31 cellular contexts compared by ENCODE assay signal in the genomic region with DNA sequence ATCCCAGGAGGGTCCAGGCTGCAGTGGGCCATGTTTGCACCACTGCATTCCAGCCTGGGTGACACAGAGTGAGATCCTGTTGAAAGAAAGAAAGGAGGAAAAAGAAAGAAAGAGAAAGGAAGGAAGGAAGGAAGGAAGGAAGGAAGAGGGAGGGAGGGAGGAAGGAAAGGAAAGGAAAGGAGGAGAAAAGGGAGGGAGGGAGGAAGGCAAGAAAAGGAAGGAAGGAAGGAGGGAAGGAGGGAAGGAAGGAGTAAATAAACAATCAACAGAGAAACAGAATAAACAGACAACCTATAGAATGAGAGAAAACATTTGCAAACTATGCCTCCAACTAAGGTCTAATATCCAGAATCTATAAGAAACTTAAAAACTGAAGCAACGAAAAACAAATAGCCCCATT. TPM values are rescaled to one million over a fixed set of nuclear protein-coding genes. Genes with fewer than 3 reads are reported as not detected.
DNase-seq lines count a peak whose midpoint lies in the region; ATAC-seq, FAIRE-seq and TF ChIP-seq lines count a peak whose summit lies in the region.
"Had no signal": no experiment of that assay in that cellular context is flagged by ENCODE, and none has a peak within 500 bp of the region (broad histone marks: within the 10 kb centered on the region; RNA-seq: fewer than 3 reads in every experiment).

No MANE protein-coding gene starts in this region.

- no peak overlapping the region for H3K4me3 ChIP-seq in HepG2 (replicated peaks in 1 of 3; ENCODE audit: insufficient read depth in 1 of 3, low read depth in 2 of 3, low read length in 3 of 3)
- H3K4me3 ChIP-seq in right lobe of liver: no peak overlapping the region
- no peak overlapping the region for H3K4me3 ChIP-seq in HEK293 (ENCODE audit: low read depth, low read length)
- H3K4me3 ChIP-seq: A549; BLaER1; BLaER1 treated with 17β-estradiol and CSF1 and Interleukin-3, amounts not matched to agents 10 nM and 100 nM had no signal

- no peaks in the 10 kb centered on the region for H3K4me1 ChIP-seq in HepG2 (ENCODE audit: insufficient read depth, low read length)
- no peaks in the 10 kb centered on the region for H3K4me1 ChIP-seq in right lobe of liver
- H3K4me1 ChIP-seq in HEK293 (ENCODE audit: control insufficient read depth, insufficient read depth, low read length): no peaks in the 10 kb centered on the region
- H3K4me1 ChIP-seq: A549; BE2C; BLaER1; BLaER1 treated with 17β-estradiol and CSF1 and Interleukin-3, amounts not matched to agents 10 nM and 100 nM; Caco-2 had no signal

- H3K9me3 ChIP-seq in HepG2 (ENCODE audit: low read length): no peaks in the 10 kb centered on the region
- no peaks in the 10 kb centered on the region for H3K9me3 ChIP-seq in right lobe of liver
- H3K9me3 ChIP-seq in HEK293 (ENCODE audit: control insufficient read depth, insufficient read depth, low read depth, low read length): no peaks in the 10 kb centered on the region
- H3K9me3 ChIP-seq: A549; BE2C; BLaER1; BLaER1 treated with 17β-estradiol and CSF1 and Interleukin-3, amounts not matched to agents 10 nM and 100 nM; Caco-2 had no signal

- no peak overlapping the region for H3K9ac ChIP-seq in HepG2 (ENCODE audit: insufficient read depth, low read depth, low read length)
- H3K9ac ChIP-seq: BLaER1; BLaER1 treated with 17β-estradiol and CSF1 and Interleukin-3, amounts not matched to agents 10 nM and 100 nM had no signal

- no peak overlapping the region for H3K4me2 ChIP-seq in HepG2 (ENCODE audit: low read depth, low read length)
- H3K4me2 ChIP-seq: A549; BLaER1; BLaER1 treated with 17β-estradiol and CSF1 and Interleukin-3, amounts not matched to agents 10 nM and 100 nM had no signal

- POLR2A ChIA-PET in HepG2 (lab: Yijun Ruan, JAX) (no interaction called here), HEK293 (lab: Yijun Ruan, JAX) (no interaction called here)

- H3K36me3 ChIP-seq in HepG2 (replicated peaks in 1 of 2; ENCODE audit: control insufficient read depth in 1 of 2, insufficient read depth in 2 of 2, low read length in 2 of 2) (no peaks in the 10 kb centered on the region), right lobe of liver (no peaks in the 10 kb centered on the region), HEK293 (ENCODE audit: control insufficient read depth in 2 of 2, insufficient read depth in 1 of 2, low read length in 2 of 2) (no peaks in the 10 kb centered on the region)
- H3K36me3 ChIP-seq: BE2C; BLaER1; BLaER1 treated with 17β-estradiol and CSF1 and Interleukin-3, amounts not matched to agents 10 nM and 100 nM had no signal

- no peak overlapping the region for H3K27ac ChIP-seq in HepG2 (ENCODE audit: extremely low read length, insufficient read depth, low read length)
- no peak overlapping the region for H3K27ac ChIP-seq in right lobe of liver
- no peak overlapping the region for H3K27ac ChIP-seq in HEK293 (ENCODE audit: extremely low read depth, low read depth, low read length)
- H3K27ac ChIP-seq: 22Rv1; A549; BLaER1; BLaER1 treated with 17β-estradiol and CSF1 and Interleukin-3, amounts not matched to agents 10 nM and 100 nM; C4-2B had no signal

- no peak for TF ChIP-seq RAD21 in HepG2 (CRISPR knock-in tag; IDR thresholded peaks at IDR 0.05)

- no peaks in the 10 kb centered on the region for H4K20me1 ChIP-seq in HepG2 (ENCODE audit: insufficient read depth, low read length)
- H4K20me1 ChIP-seq: BLaER1; BLaER1 treated with 17β-estradiol and CSF1 and Interleukin-3, amounts not matched to agents 10 nM and 100 nM had no signal

- TF ChIP-seq POLR2A in HepG2 (IDR thresholded peaks at IDR 0.05; ENCODE audit: insufficient read depth in 1 of 2, low read depth in 2 of 2, low read length in 2 of 2) (no peak), right lobe of liver (IDR thresholded peaks at IDR 0.05) (no peak)

- TF ChIP-seq EP300 in HepG2 (IDR thresholded peaks at IDR 0.05; ENCODE audit: low read depth in 2 of 2, low read length in 2 of 2): no peak
- TF ChIP-seq EP300 in HepG2 (CRISPR knock-in tag; IDR thresholded peaks at IDR 0.05; ENCODE audit: borderline replicate concordance): no peak

- no peaks in the 10 kb centered on the region for H3K79me2 ChIP-seq in HepG2 (ENCODE audit: insufficient read depth, low read length)

- ATAC-seq in HepG2: no peak
- no peak for ATAC-seq in right lobe of liver
- ATAC-seq: A549; CD8-positive, alpha-beta T cell had no signal

- DNase-seq in HepG2 (ENCODE audit: low spot score): no peak
- no peak for DNase-seq in right lobe of liver
- DNase-seq in ecto neural progenitor cell (ENCODE audit: low spot score): no peak
- DNase-seq: 8988T; ACHN; AML-193; BE2C; C1 segment of cervical spinal cord; Caco-2; Calu3; CD4-positive, alpha-beta memory T cell; CD4-positive, alpha-beta T cell; CD4-positive, CD25-positive, alpha-beta regulatory T cell; CD8-positive, alpha-beta memory T cell; CD8-positive, alpha-beta T cell; COR-L47; DMS 273 treated with DMSO at 0.1 percent for 48 hours; DMS153; DMS53; DMS79; DMS79 treated with DMSO at 0.1 percent for 48 hours; DND-41; EL had no signal

- FAIRE-seq in HepG2 (lab: Jason Lieb, UNC): no peak
- FAIRE-seq: A204.1, A549 had no signal

- 0% methylated on average over 1 of the region's 1 CpG for WGBS in HepG2 (ENCODE audit: low lambda C conversion rate)
- WGBS in right lobe of liver (ENCODE audit: insufficient coverage, low coverage, low lambda C conversion rate, missing lambda C conversion rate): 29% methylated on average over 1 of the region's 1 CpG

- intact Hi-C loops in HepG2 (cut with micrococcal nuclease; ENCODE audit: unreplicated experiment): no loop called here
- intact Hi-C loops in right lobe of liver (cut with DNase I): no loop called here

- in situ Hi-C loops in HepG2 (cut with HindIII; ENCODE audit: extremely low pct_ligation_motif_present, low pct_unique_long_range_greater_than_20kb): no loop called here

- CTCF ChIA-PET in HepG2 (lab: Yijun Ruan, JAX; ENCODE audit: low intra/inter-chr PET ratio, low total read pairs): no interaction called here
- CTCF ChIA-PET in HEK293 (lab: Yijun Ruan, JAX): interaction anchor here (0.7 kb wide), 1 partner anchor 973 kb away, joined by 3 read pairs; no protein-coding TSS in a partner anchor

- H3K27me3 ChIP-seq in HepG2 (ENCODE audit: control insufficient read depth in 1 of 2, insufficient read depth in 2 of 2, low read length in 2 of 2) (no peaks in the 10 kb centered on the region), right lobe of liver (peaks cover 0 to 5% of the 10 kb centered on the region in 2 donors)
- H3K27me3 ChIP-seq: BE2C; BLaER1; BLaER1 treated with 17β-estradiol and CSF1 and Interleukin-3, amounts not matched to agents 10 nM and 100 nM had no signal

- H2AFZ ChIP-seq in HepG2 (ENCODE audit: low read length): no peak overlapping the region

- TF ChIP-seq CTCF in HepG2 (CRISPR knock-in tag; IDR thresholded peaks at IDR 0.05) (no peak), right lobe of liver (IDR thresholded peaks at IDR 0.05) (no peak), HEK293 (tag by site-specific recombination; IDR thresholded peaks at IDR 0.05) (no peak)

- no TSS peak for BruUV-seq in HepG2 (replicated peaks; lab: Mats Ljungman, UMichigan)

TF ChIP-seq in HepG2, 621 proteins besides CTCF, POLR2A, EP300 and RAD21:
- TF ChIP-seq MTF2 (CRISPR knock-in tag; IDR thresholded peaks at IDR 0.05; ENCODE audit: borderline replicate concordance) (no peak), NBN (conservative IDR thresholded peaks at IDR 0.05) (0 out of 2 replicates have a peak, but pooled peaks have one; percentile 27), ZNF589 (CRISPR knock-in tag; conservative IDR thresholded peaks at IDR 0.05) (no peak), PCBP2 (optimal IDR thresholded peaks at IDR 0.05; ENCODE audit: low read depth, low read length, poor library complexity, severe bottlenecking) (peak; percentile 54), KLF11 (CRISPR knock-in tag; IDR thresholded peaks at IDR 0.05) (no peak), ADNP (CRISPR knock-in tag; IDR thresholded peaks at IDR 0.05) (no peak)

TF ChIP-seq in HEK293, 187 proteins besides CTCF, POLR2A, EP300 and RAD21 (continues in another document):
- TF ChIP-seq ZNF366 (tag by site-specific recombination; conservative IDR thresholded peaks at IDR 0.05): peak; percentile 76; the same call in 1 of the 2 replicates

RNA-seq across cellular contexts. Expression of a gene that starts 11.6 kb away (rescaled TPM):
- 0.09 TPM in 1 of 2 replicates, not detected in the other for total RNA-seq in HepG2 (2016; rRNA removed; fragmentation: Illumina TruSeq; extraction: Trizol)
- total RNA-seq in HepG2 (2016; cell fraction: cytosol; rRNA removed; fragmentation: Illumina TruSeq; extraction: Trizol; ENCODE audit: low read depth): under 0.01 TPM in 1 of 2 replicates, not detected in the other
- 0.06 TPM in 1 of 2 replicates, not detected in the other for total RNA-seq in HepG2 (2016; cell fraction: insoluble cytoplasmic fraction; rRNA removed; fragmentation: Illumina TruSeq; extraction: Trizol)
- total RNA-seq in HepG2 (2016; cell fraction: membrane; rRNA removed; fragmentation: Illumina TruSeq; extraction: Trizol): 0.06 TPM in 1 of 2 replicates, not detected in the other
- not detected in 2 replicates for total RNA-seq in HepG2 (2016; cell fraction: nucleus; rRNA removed; fragmentation: Illumina TruSeq; extraction: Trizol)
- polyA plus RNA-seq in HepG2 (2011; rRNA removed): 0.04 TPM in 1 of 2 replicates, not detected in the other
- not detected in 2 replicates for polyA plus RNA-seq in HepG2 (2011; cell fraction: cytosol; rRNA removed)
- 0.03 and 0.10 TPM in 2 replicates for polyA plus RNA-seq in HepG2 (2011; cell fraction: nucleus; rRNA removed)
- polyA plus RNA-seq in HepG2 (2012): 0.50 and 0.79 TPM in 2 replicates
- polyA plus RNA-seq in HepG2 (2016; cell fraction: cytosol; fragmentation: Illumina TruSeq; extraction: Trizol; ENCODE audit: low read depth): not detected in 2 replicates
- polyA plus RNA-seq in HepG2 (2016; cell fraction: insoluble cytoplasmic fraction; fragmentation: Illumina TruSeq; extraction: Trizol; ENCODE audit: low read depth): not detected in 2 replicates
- polyA plus RNA-seq in HepG2 (2016; cell fraction: membrane; fragmentation: Illumina TruSeq; extraction: Trizol; ENCODE audit: low read depth): not detected in 2 replicates
- not detected in 2 replicates for polyA plus RNA-seq in HepG2 (2016; cell fraction: nucleus; fragmentation: Illumina TruSeq; extraction: Trizol; ENCODE audit: insufficient read depth, low read depth)
- polyA minus RNA-seq in HepG2 (2011; rRNA and poly(A)+ RNA removed; ENCODE audit: low replicate concordance): 0.04 and 0.26 TPM in 2 replicates
- polyA minus RNA-seq in HepG2 (2011; cell fraction: cytosol; rRNA and poly(A)+ RNA removed): not detected in 2 replicates
- not detected in 2 replicates for polyA minus RNA-seq in HepG2 (2011; cell fraction: nucleus; rRNA and poly(A)+ RNA removed)
- total RNA-seq in right lobe of liver: 1 to 10 TPM in 2 of 6 experiments, under 1 TPM in 4; 0.20 to 3.5 (median 0.93) TPM
- polyA plus RNA-seq: A549, AG04450 had no signal
